Comparison of ENCODE assay signal across 11 cellular contexts in the genomic region with DNA sequence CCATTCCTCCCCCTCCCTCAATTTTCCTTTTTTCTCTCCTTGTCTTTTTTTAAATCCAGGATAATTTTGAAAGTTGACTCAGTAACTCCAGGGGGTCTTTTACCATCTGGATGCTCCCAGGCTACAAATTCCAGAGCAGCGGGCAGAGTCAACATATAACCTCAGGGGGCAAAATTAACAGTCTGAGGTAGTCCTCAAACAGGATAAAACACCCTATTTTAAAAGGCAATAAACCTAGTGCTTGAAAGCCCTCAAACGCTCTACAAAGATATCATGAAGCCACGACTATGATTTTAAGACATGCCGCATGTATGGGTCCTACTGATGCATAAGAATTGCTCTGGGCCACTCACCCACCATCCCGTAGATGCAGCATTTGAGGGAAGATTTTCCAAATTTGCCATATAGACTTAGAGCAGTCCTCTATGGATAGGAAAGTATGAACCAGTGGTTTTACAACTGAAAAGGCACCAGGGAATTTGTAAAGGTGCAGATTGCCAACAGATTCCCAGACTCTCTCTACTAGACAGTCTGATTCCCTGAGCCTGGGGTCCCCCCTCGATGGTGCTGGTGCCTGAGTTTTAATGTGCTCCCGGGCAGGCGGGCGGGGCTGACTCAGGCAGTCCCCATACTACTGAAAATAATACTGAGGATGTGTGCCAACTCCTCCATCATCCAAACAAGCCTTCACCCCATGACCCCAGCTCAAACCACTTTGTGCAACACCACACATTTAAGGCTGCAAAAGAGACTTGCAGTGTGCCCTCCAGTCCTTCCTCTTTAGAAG. TPM values are rescaled to one million over a fixed set of nuclear protein-coding genes. Genes with fewer than 3 reads are reported as not detected.
A peak's percentile ranks its signal among the peaks of the same experiment; 100 is the strongest.
DNase-seq lines count a peak whose midpoint lies in the region; ATAC-seq, FAIRE-seq and TF ChIP-seq lines count a peak whose summit lies in the region.
"Had no signal": no experiment of that assay in that cellular context is flagged by ENCODE, and none has a peak within 500 bp of the region (broad histone marks: within the 10 kb centered on the region; RNA-seq: fewer than 3 reads in every experiment).

No MANE protein-coding gene starts in this region.

- peak overlapping the region; percentile 63 for H3K4me2 ChIP-seq in mesenchymal stem cell (ENCODE audit: low read length, poor library complexity, severe bottlenecking)

- peak overlapping the region in 1 of 2 experiments; percentile 59 for H3K4me3 ChIP-seq in mesenchymal stem cell (ENCODE audit: insufficient read depth in 1 of 2, low read depth in 1 of 2, low read length in 2 of 2)
- H3K4me3 ChIP-seq: SJSA1 had no signal

- peak overlapping the region; percentile 28 to 37 for H3K18ac ChIP-seq in mesenchymal stem cell (ENCODE audit: low read depth in 1 of 2, low read length in 2 of 2)

- H3K79me1 ChIP-seq in mesenchymal stem cell (replicated peaks; ENCODE audit: low read length, poor library complexity, severe bottlenecking), result no peaks in the 10 kb centered on the region

- 42% methylated on average over 9 of the region's 9 CpGs for WGBS in mesenchymal stem cell

- no peaks in the 10 kb centered on the region for H3K9me3 ChIP-seq in mesenchymal stem cell (ENCODE audit: control insufficient read depth, low read length)

- peaks cover 25% of the 10 kb centered on the region for H3K4me1 ChIP-seq in mesenchymal stem cell (ENCODE audit: control insufficient read depth, insufficient read depth, low read depth, low read length)

- no peaks in the 10 kb centered on the region for H3K27me3 ChIP-seq in mesenchymal stem cell (ENCODE audit: control insufficient read depth in 1 of 2, insufficient read depth in 1 of 2, low read length in 2 of 2)
- H3K27me3 ChIP-seq: SJSA1 had no signal

- DNase-seq in AML-193 (lab: John Stamatoyannopoulos, UW), result peak; percentile 89 to 90
- DNase-seq in KBM-7, result peak; percentile 17
- DNase-seq in amniotic epithelial cell (ENCODE audit: low read depth), result peak; percentile 60
- DNase-seq in mesenchymal stem cell, result peak; percentile 75
- no peak for DNase-seq in stimulated activated CD8-positive, alpha-beta memory T cell treated with anti-CD3 and anti-CD28 coated beads, Interleukin-4, amount 100 ng/mL, for 48 hours
- DNase-seq in D721Med (ENCODE audit: insufficient read length, low spot score), result no peak
- DNase-seq: activated CD8-positive, alpha-beta memory T cell treated with anti-CD3 and anti-CD28 coated beads, Interleukin-2, amount 50 U/mL, for 48 hours; CD4-positive, alpha-beta memory T cell had no signal

- peak overlapping the region in 1 of 2 experiments; percentile 11 for H3K4ac ChIP-seq in mesenchymal stem cell (ENCODE audit: low read depth in 1 of 2, low read length in 2 of 2)

- peak overlapping the region; percentile 97 for H3K27ac ChIP-seq in mesenchymal stem cell (ENCODE audit: low read length, poor library complexity, severe bottlenecking)
- H3K27ac ChIP-seq: SJSA1 had no signal

- H2BK12ac ChIP-seq in mesenchymal stem cell (ENCODE audit: low read length in 2 of 2), result peak overlapping the region; percentile 32 to 63

- H4K8ac ChIP-seq in mesenchymal stem cell (ENCODE audit: low read length), result no peak overlapping the region

- H3K23ac ChIP-seq in mesenchymal stem cell (ENCODE audit: low read length in 2 of 2), result no peak overlapping the region

- peaks cover 6% of the 10 kb centered on the region in 2 experiments for H3K36me3 ChIP-seq in mesenchymal stem cell (ENCODE audit: control insufficient read depth in 1 of 2, insufficient read depth in 2 of 2, low read depth in 1 of 2, low read length in 2 of 2)
- H3K36me3 ChIP-seq: SJSA1 had no signal

- H2BK5ac ChIP-seq in mesenchymal stem cell (ENCODE audit: low read depth, low read length, poor library complexity, severe bottlenecking), result peak overlapping the region; percentile 74

- H3K14ac ChIP-seq in mesenchymal stem cell (ENCODE audit: low read length in 2 of 2), result no peak overlapping the region

- peak overlapping the region; percentile 68 for H3K9ac ChIP-seq in mesenchymal stem cell (ENCODE audit: low read length)

- no peak overlapping the region for H2AFZ ChIP-seq in mesenchymal stem cell (ENCODE audit: low read depth, low read length)

- FAIRE-seq in D721Med (lab: Jason Lieb, UNC), result no peak

- ATAC-seq in GM21576 (IDR thresholded peaks at IDR 0.05; ENCODE audit: unreplicated experiment) (no peak), GM18867 (IDR thresholded peaks at IDR 0.05; ENCODE audit: unreplicated experiment) (no peak)

- no peak overlapping the region for H2BK120ac ChIP-seq in mesenchymal stem cell (ENCODE audit: low read depth, low read length)

- H4K91ac ChIP-seq in mesenchymal stem cell (ENCODE audit: low read length), result no peak overlapping the region

- in situ Hi-C loops in KBM-7 (cut with MboI; ENCODE audit: low pct_unique_long_range_greater_than_20kb, low sequenced_read_pairs), result no loop called here

- H2BK15ac ChIP-seq in mesenchymal stem cell (ENCODE audit: low read depth, poor library complexity, severe bottlenecking), result no peak overlapping the region

- peak overlapping the region; percentile 77 for H2AK5ac ChIP-seq in mesenchymal stem cell (ENCODE audit: low read length, severe bottlenecking)

- TF ChIP-seq CTCF in D721Med (IDR thresholded peaks at IDR 0.05; ENCODE audit: insufficient read depth, missing control alignments), result no peak

RNA-seq across cellular contexts. Expression of a gene that starts 37.2 kb away (rescaled TPM):
- 18.6 TPM for polyA plus RNA-seq in mesenchymal stem cell (2013, experiment 1 of 2)
- polyA plus RNA-seq in mesenchymal stem cell (2013, experiment 2 of 2), result 18.0 TPM

Comparison
In these comparisons a context has a peak if more than half of its experiments do, and no peak if none do; other contexts are left out.
1. DNase-seq: peak in AML-193 (2 of 2), KBM-7 (single experiment), amniotic epithelial cell (single experiment) and mesenchymal stem cell (single experiment); none in stimulated activated CD8-positive, alpha-beta memory T cell treated with anti-CD3 and anti-CD28 coated beads, Interleukin-4, amount 100 ng/mL, for 48 hours (single experiment) and D721Med (single experiment).